In the genomic region with DNA sequence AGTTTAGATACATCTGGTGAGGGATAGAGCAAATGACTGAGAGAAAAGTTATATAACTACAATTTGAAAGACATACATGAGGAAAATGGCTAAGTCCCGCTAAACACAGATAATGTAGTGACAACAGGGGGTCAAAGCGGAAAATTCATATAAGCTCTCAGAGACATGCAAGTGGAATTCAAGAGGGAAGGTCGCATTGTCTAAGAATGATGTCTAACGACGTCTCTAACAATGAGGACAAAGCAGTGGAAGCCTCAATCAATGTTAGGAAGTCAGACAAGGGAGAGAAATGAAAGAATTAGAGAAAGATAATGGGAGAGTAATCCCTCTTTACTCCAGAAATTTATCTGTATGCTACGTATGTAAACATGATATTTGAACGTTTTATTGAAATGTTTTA, we compare ENCODE assay signal across 22 cellular contexts.
"Had no signal": no experiment of that assay in that cellular context is flagged by ENCODE, and none has a peak within 500 bp of the region (broad histone marks: within the 10 kb centered on the region; RNA-seq: fewer than 3 reads in every experiment).

No MANE protein-coding gene starts in this region.

- DNase-seq: activated CD4-positive, alpha-beta T cell treated with anti-CD3 and anti-CD28 coated beads for 4 hours; activated CD4-positive, alpha-beta T cell treated with anti-CD3 and anti-CD28 coated beads, Interleukin-2, amount 50 U/mL, for 48 hours; activated CD4-positive, CD25-positive, alpha-beta regulatory T cell; activated effector memory CD4-positive, alpha-beta T cell treated with anti-CD3 and anti-CD28 coated beads, Interleukin-2, amount 50 U/mL, for 16 hours; activated naive CD4-positive, alpha-beta T cell treated with anti-CD3 and anti-CD28 coated beads, Interleukin-2, amount 10 ng/mL, durations not matched to agents 7 days and 5 days; amygdala; heart right ventricle; islet precursor cell; lower lobe of right lung; naive B cell; ovary; right cardiac atrium; stimulated activated CD4-positive, alpha-beta T cell treated with anti-CD3 and anti-CD28 coated beads, Interleukin-4, amount 100 ng/mL, for 24 hours; stimulated activated naive CD8-positive, alpha-beta T cell treated with anti-CD3 and anti-CD28 coated beads, Interleukin-15, Interleukin-2, amounts not matched to agents 100 U/mL and 50 U/mL, for 24 hours; T1000; upper lobe of left lung had no signal

- H3K27me3 ChIP-seq: heart right ventricle, neutrophil, ovary, upper lobe of left lung had no signal

- FAIRE-seq: bronchial epithelial cell had no signal

- H3K4me3 ChIP-seq: coronary artery, heart right ventricle, lower lobe of right lung, ovary, prostate gland, upper lobe of left lung had no signal

- H3K27ac ChIP-seq: coronary artery, heart right ventricle, lower lobe of right lung, neutrophil, ovary, prostate gland, upper lobe of left lung had no signal

- H3K4me1 ChIP-seq: heart right ventricle, lower lobe of right lung, prostate gland, upper lobe of left lung had no signal

- H3K27ac Mint-ChIP-seq: activated naive CD4-positive, alpha-beta T cell treated with anti-CD3 and anti-CD28 coated beads, Interleukin-2, amount 10 ng/mL, durations not matched to agents 7 days and 5 days; naive B cell; T-helper 1 cell treated with Interleukin-12 subunit alpha and Interleukin-12 subunit beta and Interleukin-4 antibody, amounts not matched to agents 30 μg/mL and 1 μg/mL, for 36 hours had no signal

- H3K9me3 Mint-ChIP-seq: activated naive CD4-positive, alpha-beta T cell treated with anti-CD3 and anti-CD28 coated beads, Interleukin-2, amount 10 ng/mL, durations not matched to agents 7 days and 5 days; naive B cell; T-helper 1 cell treated with Interleukin-12 subunit alpha and Interleukin-12 subunit beta and Interleukin-4 antibody, amounts not matched to agents 30 μg/mL and 1 μg/mL, for 36 hours had no signal

- H3K36me3 ChIP-seq: ovary, prostate gland had no signal

- H3K9me3 ChIP-seq: lower lobe of right lung, neutrophil, prostate gland, upper lobe of left lung had no signal

- H3K4me3 Mint-ChIP-seq: activated naive CD4-positive, alpha-beta T cell treated with anti-CD3 and anti-CD28 coated beads, Interleukin-2, amount 10 ng/mL, durations not matched to agents 7 days and 5 days; naive B cell; T-helper 1 cell treated with Interleukin-12 subunit alpha and Interleukin-12 subunit beta and Interleukin-4 antibody, amounts not matched to agents 30 μg/mL and 1 μg/mL, for 36 hours had no signal

- H3K4me1 Mint-ChIP-seq: activated naive CD4-positive, alpha-beta T cell treated with anti-CD3 and anti-CD28 coated beads, Interleukin-2, amount 10 ng/mL, durations not matched to agents 7 days and 5 days; naive B cell had no signal

- H3K27me3 Mint-ChIP-seq: activated naive CD4-positive, alpha-beta T cell treated with anti-CD3 and anti-CD28 coated beads, Interleukin-2, amount 10 ng/mL, durations not matched to agents 7 days and 5 days; naive B cell had no signal

- ATAC-seq: heart right ventricle; left lobe of liver; lower lobe of right lung; right cardiac atrium; stimulated activated naive CD8-positive, alpha-beta T cell treated with anti-CD3 and anti-CD28 coated beads, Interleukin-15, Interleukin-2, amounts not matched to agents 100 U/mL and 50 U/mL, for 24 hours had no signal
